Comparison of ENCODE assay signal across 12 cellular contexts in the genomic region with DNA sequence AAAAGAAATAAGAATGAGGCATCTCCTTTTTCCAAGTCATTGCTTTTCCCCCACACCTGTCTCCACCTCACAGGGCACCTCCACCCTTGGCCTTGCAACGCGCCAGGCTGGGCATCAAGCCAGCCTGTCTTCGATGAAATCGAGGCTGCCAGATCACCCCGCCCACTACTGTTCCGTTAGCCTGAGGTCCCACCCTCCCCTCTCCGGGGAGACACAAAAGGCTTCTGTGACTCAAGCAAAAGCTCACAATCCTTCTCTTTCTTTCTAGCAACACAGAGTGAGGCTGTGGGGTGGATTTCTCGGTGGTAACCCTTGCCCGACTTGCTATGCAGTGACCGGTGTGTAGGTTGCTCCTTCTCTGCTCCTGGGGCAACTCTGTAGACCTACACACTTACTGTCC. TPM values are rescaled to one million over a fixed set of nuclear protein-coding genes. Genes with fewer than 3 reads are reported as not detected.
A peak's percentile ranks its signal among the peaks of the same experiment; 100 is the strongest.
DNase-seq lines count a peak whose midpoint lies in the region; ATAC-seq and TF ChIP-seq lines count a peak whose summit lies in the region.
"Had no signal": no experiment of that assay in that cellular context is flagged by ENCODE, and none has a peak within 500 bp of the region (broad histone marks: within the 10 kb centered on the region; RNA-seq: fewer than 3 reads in every experiment).

No MANE protein-coding gene starts in this region.

- ATAC-seq in naive thymus-derived CD4-positive, alpha-beta T cell = peak; percentile 51
- ATAC-seq in GM19328 (IDR thresholded peaks at IDR 0.05; ENCODE audit: unreplicated experiment) = no peak

- intact Hi-C loops in A673 (cut with micrococcal nuclease; ENCODE audit: unreplicated experiment) = no loop called here
- intact Hi-C loops in naive thymus-derived CD4-positive, alpha-beta T cell (cut with micrococcal nuclease) = no loop called here

- H3K36me3 ChIP-seq in A673 (ENCODE audit: insufficient read depth, low read length, poor library complexity, severe bottlenecking) = no peaks in the 10 kb centered on the region
- H3K36me3 ChIP-seq in naive thymus-derived CD4-positive, alpha-beta T cell (ENCODE audit: control insufficient read depth in 2 of 3, insufficient read depth in 3 of 3, low read length in 3 of 3) = no peaks in the 10 kb centered on the region
- H3K36me3 ChIP-seq: upper lobe of left lung had no signal

- peaks cover 2 to 26% (median 12%) of the 10 kb centered on the region in 7 donors for H3K4me1 Mint-ChIP-seq in naive thymus-derived CD4-positive, alpha-beta T cell
- H3K4me1 Mint-ChIP-seq in immature natural killer cell = no peaks in the 10 kb centered on the region

- peak; percentile 10 for DNase-seq in A673 (ENCODE audit: low spot score)
- peak; percentile 81 for DNase-seq in NCI-H2171 treated with DMSO at 0.1 percent for 48 hours (lab: John Stamatoyannopoulos, UW)
- peak; percentile 59 for DNase-seq in astrocyte of the hippocampus (ENCODE audit: low read depth, low spot score)
- DNase-seq in naive thymus-derived CD4-positive, alpha-beta T cell = peak in 7 of 9 donors; percentile 2 to 38 (median 24)
- no peak for DNase-seq in immature natural killer cell
- DNase-seq in mesenteric fat pad (ENCODE audit: low spot score) = no peak
- DNase-seq in GM13977 (ENCODE audit: low spot score) = no peak

- in situ Hi-C loops in GM13977 (cut with MboI; ENCODE audit: low pct_unique_long_range_greater_than_20kb, low sequenced_read_pairs, unreplicated experiment) = no loop called here

- no TSS peak for BruUV-seq in A673 (replicated peaks; lab: Mats Ljungman, UMichigan)

- peak overlapping the region in 9 of 10 donors; percentile 21 to 63 (median 40) for H3K4me3 Mint-ChIP-seq in naive thymus-derived CD4-positive, alpha-beta T cell
- no peak overlapping the region for H3K4me3 Mint-ChIP-seq in immature natural killer cell

- peaks cover 0 to 2% (median 0%) of the 10 kb centered on the region in 5 donors for H3K36me3 Mint-ChIP-seq in naive thymus-derived CD4-positive, alpha-beta T cell
- no peaks in the 10 kb centered on the region for H3K36me3 Mint-ChIP-seq in immature natural killer cell

- peaks cover 0 to 14% (median 0%) of the 10 kb centered on the region in 5 donors for H3K27me3 Mint-ChIP-seq in naive thymus-derived CD4-positive, alpha-beta T cell
- H3K27me3 Mint-ChIP-seq in immature natural killer cell (ENCODE audit: low read depth in 3 of 3) = peaks cover 2 to 5% (median 3%) of the 10 kb centered on the region in 3 donors

- no peak overlapping the region for H3K27ac ChIP-seq in A673 (ENCODE audit: low read depth, low read length, poor library complexity, severe bottlenecking)
- peak overlapping the region; percentile 48 for H3K27ac ChIP-seq in naive thymus-derived CD4-positive, alpha-beta T cell (ENCODE audit: low read depth, low read length)
- H3K27ac ChIP-seq: C4-2B, upper lobe of left lung had no signal

- H3K4me1 ChIP-seq in A673 (ENCODE audit: insufficient read depth, low read length, poor library complexity, severe bottlenecking) = no peaks in the 10 kb centered on the region
- H3K4me1 ChIP-seq in naive thymus-derived CD4-positive, alpha-beta T cell (ENCODE audit: control insufficient read depth in 2 of 2, insufficient read depth in 2 of 2, low read length in 2 of 2) = peaks cover 0 to 6% of the 10 kb centered on the region in 2 donors
- H3K4me1 ChIP-seq: upper lobe of left lung had no signal

- TF ChIP-seq CTCF in A673 (conservative IDR thresholded peaks at IDR 0.05; ENCODE audit: low read depth, low read length) = no peak
- TF ChIP-seq CTCF in GM13977 (IDR thresholded peaks at IDR 0.05; ENCODE audit: extremely low read depth, insufficient read depth, missing control alignments) = no peak

- no peaks in the 10 kb centered on the region for H3K9me3 ChIP-seq in A673 (ENCODE audit: low read depth, low read length, poor library complexity, severe bottlenecking)
- H3K9me3 ChIP-seq in naive thymus-derived CD4-positive, alpha-beta T cell (ENCODE audit: control insufficient read depth in 2 of 3, low read length in 3 of 3) = no peaks in the 10 kb centered on the region
- H3K9me3 ChIP-seq: upper lobe of left lung had no signal

- no peak overlapping the region for H3K4me3 ChIP-seq in A673 (ENCODE audit: low read depth, low read length, poor library complexity, severe bottlenecking)
- H3K4me3 ChIP-seq in naive thymus-derived CD4-positive, alpha-beta T cell (ENCODE audit: low read length) = no peak overlapping the region
- H3K4me3 ChIP-seq: upper lobe of left lung had no signal

- POLR2A ChIA-PET in A673 (lab: Charles Lee; ENCODE audit: low non-redundant PET) = no interaction called here
- POLR2A ChIA-PET in naive thymus-derived CD4-positive, alpha-beta T cell (lab: Charles Lee) = no interaction called here

- CTCF ChIA-PET in A673 (lab: Charles Lee) = no interaction called here
- CTCF ChIA-PET in naive thymus-derived CD4-positive, alpha-beta T cell (lab: Charles Lee) = no interaction called here

- peak overlapping the region in 5 of 9 donors; percentile 19 to 73 (median 71) for H3K27ac Mint-ChIP-seq in naive thymus-derived CD4-positive, alpha-beta T cell
- H3K27ac Mint-ChIP-seq in immature natural killer cell = no peak overlapping the region

- H3K9me3 Mint-ChIP-seq in naive thymus-derived CD4-positive, alpha-beta T cell = no peaks in the 10 kb centered on the region
- H3K9me3 Mint-ChIP-seq in immature natural killer cell = peaks cover 0 to 2% (median 0%) of the 10 kb centered on the region in 6 donors

- H3K27me3 ChIP-seq in A673 (replicated peaks; ENCODE audit: insufficient read depth, low read depth, low read length, poor library complexity) = no peaks in the 10 kb centered on the region
- H3K27me3 ChIP-seq in naive thymus-derived CD4-positive, alpha-beta T cell (ENCODE audit: control insufficient read depth in 2 of 2, insufficient read depth in 2 of 2, low read length in 2 of 2) = no peaks in the 10 kb centered on the region
- H3K27me3 ChIP-seq: upper lobe of left lung had no signal

RNA-seq across cellular contexts. Expression of a gene that starts 9.9 kb away (rescaled TPM):
- total RNA-seq in A673 (2021) (not detected in 2 replicates), mesenteric fat pad (not detected)
- not detected for total RNA-seq in naive thymus-derived CD4-positive, alpha-beta T cell
- not detected for polyA plus RNA-seq in naive thymus-derived CD4-positive, alpha-beta T cell
- polyA plus RNA-seq in immature natural killer cell = not detected
- total RNA-seq: glomerular endothelial cell, OCI-LY7, upper lobe of left lung had no signal

Comparison
In these comparisons a context has a peak if more than half of its experiments do, and no peak if none do; other contexts are left out.
1. DNase-seq: peak in A673 (single experiment), NCI-H2171 treated with DMSO at 0.1 percent for 48 hours (single experiment), astrocyte of the hippocampus (single experiment) and naive thymus-derived CD4-positive, alpha-beta T cell (7 of 9); none in immature natural killer cell (0 of 3), mesenteric fat pad (single experiment) and GM13977 (single experiment).
2. H3K27ac Mint-ChIP-seq: peak in naive thymus-derived CD4-positive, alpha-beta T cell (5 of 9); none in immature natural killer cell (0 of 6).
3. H3K4me3 Mint-ChIP-seq: peak in naive thymus-derived CD4-positive, alpha-beta T cell (9 of 10); none in immature natural killer cell (0 of 5).